ENCODE assay signal across 1 cellular context in genomic region chr19:35716985-35717664, GRCh38.
TF ChIP-seq lines count a peak whose summit lies in the region.

No MANE protein-coding gene starts in this region.

TF ChIP-seq in WTC11, 78 proteins besides CTCF, POLR2A, EP300 and RAD21 (continued from another document):
- 0 out of 2 replicates have a peak, but pooled peaks have one; percentile 77 for TF ChIP-seq AFF4 (CRISPR knock-in tag; IDR thresholded peaks at IDR 0.05; ENCODE audit: borderline replicate concordance)
- TF ChIP-seq ZBTB43 (CRISPR knock-in tag; IDR thresholded peaks at IDR 0.05), result no peak
- TF ChIP-seq E2F5 (CRISPR knock-in tag; IDR thresholded peaks at IDR 0.05), result peak; percentile 68
- TF ChIP-seq STAT6 (CRISPR knock-in tag; conservative IDR thresholded peaks at IDR 0.05; ENCODE audit: low read depth), result no peak
- TF ChIP-seq ETV6 (CRISPR knock-in tag; IDR thresholded peaks at IDR 0.05), result 0 out of 2 replicates have a peak, but pooled peaks have one; percentile 67
- no peak for TF ChIP-seq ZSCAN18 (CRISPR knock-in tag; IDR thresholded peaks at IDR 0.05)
- 0 out of 2 replicates have a peak, but pooled peaks have one; percentile 52 for TF ChIP-seq GABPB1 (CRISPR knock-in tag; IDR thresholded peaks at IDR 0.05)
- 0 out of 2 replicates have a peak, but pooled peaks have one; percentile 14 for TF ChIP-seq CREB1 (CRISPR knock-in tag; IDR thresholded peaks at IDR 0.05)
- TF ChIP-seq TP53 (CRISPR knock-in tag; IDR thresholded peaks at IDR 0.05), result no peak
- peak; percentile 46 for TF ChIP-seq USF2 (CRISPR knock-in tag; IDR thresholded peaks at IDR 0.05)
- TF ChIP-seq TEAD1 (CRISPR knock-in tag; IDR thresholded peaks at IDR 0.05), result no peak; the same call in 1 of the 2 replicates
- peak; percentile 73; the same call in 1 of the 2 replicates for TF ChIP-seq ESRRA (CRISPR knock-in tag; IDR thresholded peaks at IDR 0.05; ENCODE audit: borderline replicate concordance)
- no peak for TF ChIP-seq OVOL2 (CRISPR knock-in tag; IDR thresholded peaks at IDR 0.05; ENCODE audit: borderline replicate concordance)
- TF ChIP-seq FOXJ3 (CRISPR knock-in tag; IDR thresholded peaks at IDR 0.05; ENCODE audit: borderline replicate concordance), result no peak
- no peak for TF ChIP-seq FOXP1 (CRISPR knock-in tag; IDR thresholded peaks at IDR 0.05; ENCODE audit: borderline replicate concordance)
- TF ChIP-seq ZNF138 (CRISPR knock-in tag; conservative IDR thresholded peaks at IDR 0.05), result no peak
- 0 out of 2 replicates have a peak, but pooled peaks have one; percentile 28 for TF ChIP-seq GTF2I (CRISPR knock-in tag; conservative IDR thresholded peaks at IDR 0.05)
- no peak for TF ChIP-seq RELA (CRISPR knock-in tag; IDR thresholded peaks at IDR 0.05; ENCODE audit: borderline replicate concordance)
- TF ChIP-seq HMGXB4 (CRISPR knock-in tag; IDR thresholded peaks at IDR 0.05), result peak; percentile 93
- TF ChIP-seq ATF2 (CRISPR knock-in tag; IDR thresholded peaks at IDR 0.05; ENCODE audit: borderline replicate concordance, low read depth), result no peak
